1 cellular context compared by ENCODE assay signal in the genomic region with DNA sequence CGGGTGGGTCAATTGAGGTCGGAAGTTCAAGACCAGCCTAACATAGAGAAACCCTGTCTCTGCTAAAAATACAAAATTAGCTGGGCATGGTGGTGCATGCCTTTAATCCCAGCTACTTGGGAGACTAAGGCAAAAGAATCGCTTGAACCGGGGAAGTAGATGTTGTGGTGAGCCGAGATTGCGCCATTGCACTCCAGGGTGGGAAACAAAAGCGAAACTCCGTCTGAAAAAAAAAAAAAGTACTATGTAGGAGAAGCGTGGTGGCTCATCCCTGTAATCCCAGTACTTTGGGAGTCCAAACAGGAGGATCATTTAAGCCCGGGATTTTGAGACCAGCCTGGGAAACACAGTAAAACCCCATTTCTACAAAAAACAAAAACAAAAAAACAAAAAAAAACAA.
TF ChIP-seq lines count a peak whose summit lies in the region.

No MANE protein-coding gene starts in this region.

TF ChIP-seq in SK-N-SH, 30 proteins besides CTCF, POLR2A, EP300 and RAD21 (continued from another document):
- TF ChIP-seq, protein P1, sequence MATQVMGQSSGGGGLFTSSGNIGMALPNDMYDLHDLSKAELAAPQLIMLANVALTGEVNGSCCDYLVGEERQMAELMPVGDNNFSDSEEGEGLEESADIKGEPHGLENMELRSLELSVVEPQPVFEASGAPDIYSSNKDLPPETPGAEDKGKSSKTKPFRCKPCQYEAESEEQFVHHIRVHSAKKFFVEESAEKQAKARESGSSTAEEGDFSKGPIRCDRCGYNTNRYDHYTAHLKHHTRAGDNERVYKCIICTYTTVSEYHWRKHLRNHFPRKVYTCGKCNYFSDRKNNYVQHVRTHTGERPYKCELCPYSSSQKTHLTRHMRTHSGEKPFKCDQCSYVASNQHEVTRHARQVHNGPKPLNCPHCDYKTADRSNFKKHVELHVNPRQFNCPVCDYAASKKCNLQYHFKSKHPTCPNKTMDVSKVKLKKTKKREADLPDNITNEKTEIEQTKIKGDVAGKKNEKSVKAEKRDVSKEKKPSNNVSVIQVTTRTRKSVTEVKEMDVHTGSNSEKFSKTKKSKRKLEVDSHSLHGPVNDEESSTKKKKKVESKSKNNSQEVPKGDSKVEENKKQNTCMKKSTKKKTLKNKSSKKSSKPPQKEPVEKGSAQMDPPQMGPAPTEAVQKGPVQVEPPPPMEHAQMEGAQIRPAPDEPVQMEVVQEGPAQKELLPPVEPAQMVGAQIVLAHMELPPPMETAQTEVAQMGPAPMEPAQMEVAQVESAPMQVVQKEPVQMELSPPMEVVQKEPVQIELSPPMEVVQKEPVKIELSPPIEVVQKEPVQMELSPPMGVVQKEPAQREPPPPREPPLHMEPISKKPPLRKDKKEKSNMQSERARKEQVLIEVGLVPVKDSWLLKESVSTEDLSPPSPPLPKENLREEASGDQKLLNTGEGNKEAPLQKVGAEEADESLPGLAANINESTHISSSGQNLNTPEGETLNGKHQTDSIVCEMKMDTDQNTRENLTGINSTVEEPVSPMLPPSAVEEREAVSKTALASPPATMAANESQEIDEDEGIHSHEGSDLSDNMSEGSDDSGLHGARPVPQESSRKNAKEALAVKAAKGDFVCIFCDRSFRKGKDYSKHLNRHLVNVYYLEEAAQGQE (IDR thresholded peaks at IDR 0.05; ENCODE audit: low read depth, low read length), result no peak
- TF ChIP-seq POLR2AphosphoS5 (IDR thresholded peaks at IDR 0.05; ENCODE audit: low read depth, low read length), result no peak
